ENCODE assay signal across 31 cellular contexts in genomic region chr11:37952035-37952434, GRCh38.
"Had no signal": no experiment of that assay in that cellular context is flagged by ENCODE, and none has a peak within 500 bp of the region (broad histone marks: within the 10 kb centered on the region; RNA-seq: fewer than 3 reads in every experiment).

No MANE protein-coding gene starts in this region.

- DNase-seq: activated CD4-positive, alpha-beta T cell treated with anti-CD3 and anti-CD28 coated beads for 1 hour; activated CD4-positive, alpha-beta T cell treated with anti-CD3 and anti-CD28 coated beads for 48 hours; activated CD4-positive, alpha-beta T cell treated with anti-CD3 and anti-CD28 coated beads, Interleukin-2, amount 50 U/mL, for 4 hours; activated CD4-positive, CD25-positive, alpha-beta regulatory T cell; activated CD8-positive, alpha-beta T cell treated with anti-CD3 and anti-CD28 coated beads for 36 hours; activated effector memory CD4-positive, alpha-beta T cell treated with anti-CD3 and anti-CD28 coated beads, Interleukin-2, amount 50 U/mL, for 16 hours; activated naive CD4-positive, alpha-beta T cell; activated naive CD8-positive, alpha-beta T cell treated with anti-CD3 and anti-CD28 coated beads, Interleukin-2, amount 10 ng/mL, durations not matched to agents 7 days and 5 days; activated T-cell treated with anti-CD3 and anti-CD28 coated beads, Interleukin-2, amount 50 U/mL, for 1 hour; activated T-cell treated with anti-CD3 and anti-CD28 coated beads, Interleukin-2, amount 50 U/mL, for 72 hours; amygdala; NCI-H1105; NCI-H1417 treated with DMSO at 0.1 percent for 48 hours; NCI-H187 treated with DMSO at 0.1 percent for 48 hours; NCI-H2081; NCI-H2171 treated with DMSO at 0.1 percent for 48 hours; NCI-H2227 treated with DMSO at 0.1 percent for 48 hours; NCI-H526; NCI-H748 treated with DMSO at 0.1 percent for 48 hours; NK-92 treated with Interleukin-12 subunit alpha and Interleukin-12 subunit beta, amount 100 ng/mL, for 24 hours; PC-3; Peyer's patch; RPMI8226; SHP77 treated with DMSO at 0.1 percent for 48 hours; T1000; WERI-Rb-1 had no signal

- H3K4me3 ChIP-seq: ascending aorta, breast epithelium, Peyer's patch, SJSA1 had no signal

- ATAC-seq: activated CD8-positive, alpha-beta T cell treated with anti-CD3 and anti-CD28 coated beads for 36 hours; activated T-cell treated with anti-CD3 and anti-CD28 coated beads, Interleukin-2, amount 50 U/mL, for 72 hours; activated T-helper 17 cell treated with anti-CD3 and anti-CD28 coated beads, Interleukin-2, amount 50 U/mL, for 72 hours; PC-3 had no signal

- H3K36me3 ChIP-seq: ascending aorta, Peyer's patch, SJSA1, WERI-Rb-1 had no signal

- H3K27ac ChIP-seq: ascending aorta, breast epithelium, KMS-11, Peyer's patch, SJSA1, WERI-Rb-1 had no signal

- H3K9ac ChIP-seq: KMS-11 had no signal

- H3K9me3 ChIP-seq: ascending aorta, breast epithelium, Peyer's patch, SJSA1 had no signal
